ENCODE assay signal across 2 cellular contexts in genomic region chr7:101200504-101200861, GRCh38.
TF ChIP-seq lines count a peak whose summit lies in the region.

No MANE protein-coding gene starts in this region.

TF ChIP-seq in GM23338, 12 proteins besides CTCF, POLR2A, EP300 and RAD21:
- TF ChIP-seq JUNB (IDR thresholded peaks at IDR 0.05; ENCODE audit: unreplicated experiment) = no peak
- no peak for TF ChIP-seq NANOG (IDR thresholded peaks at IDR 0.05; ENCODE audit: borderline replicate concordance)
- TF ChIP-seq ZNF114 (CRISPR knock-in tag; IDR thresholded peaks at IDR 0.05) = no peak
- TF ChIP-seq ZNF331 (CRISPR knock-in tag; IDR thresholded peaks at IDR 0.05; ENCODE audit: low read depth) = no peak
- TF ChIP-seq CREB1 (CRISPR knock-in tag; IDR thresholded peaks at IDR 0.05; ENCODE audit: low read depth) = no peak

TF ChIP-seq in WTC11, 78 proteins besides CTCF, POLR2A, EP300 and RAD21:
- TF ChIP-seq SP1 (CRISPR knock-in tag; conservative IDR thresholded peaks at IDR 0.05) (no peak), ETV6 (CRISPR knock-in tag; IDR thresholded peaks at IDR 0.05) (0 out of 2 replicates have a peak, but pooled peaks have one; percentile 21), E2F4 (CRISPR knock-in tag; IDR thresholded peaks at IDR 0.05; ENCODE audit: borderline replicate concordance, low read depth) (no peak), OVOL2 (CRISPR knock-in tag; IDR thresholded peaks at IDR 0.05; ENCODE audit: borderline replicate concordance) (no peak), FOXP1 (CRISPR knock-in tag; IDR thresholded peaks at IDR 0.05; ENCODE audit: borderline replicate concordance) (0 out of 2 replicates have a peak, but pooled peaks have one; percentile 17)
